In the genomic region with DNA sequence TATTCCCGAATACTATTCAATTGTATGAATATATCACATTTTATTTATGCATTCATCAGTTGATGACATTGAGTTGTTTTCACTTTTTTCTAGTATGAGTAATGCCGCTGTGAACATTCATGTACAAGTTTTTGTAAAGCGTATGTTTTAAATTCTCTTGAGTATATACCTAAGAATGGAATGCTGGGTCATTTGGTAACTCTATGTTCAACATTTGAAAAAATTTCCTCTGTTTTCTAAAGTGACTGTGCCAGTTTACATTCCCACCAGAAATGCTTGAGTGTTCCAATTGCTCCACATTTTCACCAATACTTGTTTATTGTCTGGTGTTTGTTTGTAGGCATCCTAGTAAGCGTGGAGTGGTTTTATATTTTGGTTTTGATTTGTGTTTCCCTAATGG, we compare ENCODE assay signal across 25 cellular contexts.
"Had no signal": no experiment of that assay in that cellular context is flagged by ENCODE, and none has a peak within 500 bp of the region (broad histone marks: within the 10 kb centered on the region; RNA-seq: fewer than 3 reads in every experiment).

No MANE protein-coding gene starts in this region.

- H3K27me3 Mint-ChIP-seq: dendritic cell treated with granulocyte-macrophage colony-stimulating factor and Interleukin-4, amounts not matched to agents 40 ng/mL and 50 ng/mL, for 4 days; naive thymus-derived CD4-positive, alpha-beta T cell; progenitor cell of endocrine pancreas had no signal

- H3K27ac Mint-ChIP-seq: dendritic cell treated with granulocyte-macrophage colony-stimulating factor and Interleukin-4, amounts not matched to agents 40 ng/mL and 50 ng/mL, for 4 days; endodermal cell; naive thymus-derived CD4-positive, alpha-beta T cell; nephron; neural progenitor cell; progenitor cell of endocrine pancreas; stimulated activated effector memory CD8-positive, alpha-beta T cell treated with anti-CD3 and anti-CD28 coated beads, Interleukin-12 subunit alpha, Interleukin-12 subunit beta, amount 100 ng/mL, for 72 hours had no signal

- ATAC-seq: gastrocnemius medialis; left cardiac atrium; left lung; naive thymus-derived CD4-positive, alpha-beta T cell; sciatic nerve; stimulated activated effector memory CD8-positive, alpha-beta T cell treated with anti-CD3 and anti-CD28 coated beads, Interleukin-12 subunit alpha, Interleukin-12 subunit beta, amount 100 ng/mL, for 72 hours; stimulated activated naive CD8-positive, alpha-beta T cell treated with anti-CD3 and anti-CD28 coated beads, Interleukin-15, Interleukin-2, amounts not matched to agents 100 U/mL and 50 U/mL, for 24 hours had no signal

- H3K27me3 ChIP-seq: esophagus muscularis mucosa, gastrocnemius medialis, left lung, neural progenitor cell, testis, tibial artery, upper lobe of left lung had no signal

- H3K36me3 ChIP-seq: esophagus muscularis mucosa, gastrocnemius medialis, left lung, neural progenitor cell, tibial artery, upper lobe of left lung had no signal

- H3K4me1 Mint-ChIP-seq: naive thymus-derived CD4-positive, alpha-beta T cell; nephron; stimulated activated effector memory CD8-positive, alpha-beta T cell treated with anti-CD3 and anti-CD28 coated beads, Interleukin-12 subunit alpha, Interleukin-12 subunit beta, amount 100 ng/mL, for 72 hours had no signal

- H3K4me3 Mint-ChIP-seq: dendritic cell treated with granulocyte-macrophage colony-stimulating factor and Interleukin-4, amounts not matched to agents 40 ng/mL and 50 ng/mL, for 4 days; endodermal cell; naive thymus-derived CD4-positive, alpha-beta T cell; nephron; neural progenitor cell; stimulated activated effector memory CD8-positive, alpha-beta T cell treated with anti-CD3 and anti-CD28 coated beads, Interleukin-12 subunit alpha, Interleukin-12 subunit beta, amount 100 ng/mL, for 72 hours had no signal

- H3K9me3 ChIP-seq: esophagus muscularis mucosa, gastrocnemius medialis, left lung, testis, tibial artery, upper lobe of left lung had no signal

- FAIRE-seq: urothelium cell line had no signal

- H3K4me1 ChIP-seq: esophagus muscularis mucosa, gastrocnemius medialis, left lung, neural progenitor cell, parathyroid adenoma, testis, upper lobe of left lung had no signal

- H3K4me3 ChIP-seq: esophagus muscularis mucosa, gastrocnemius medialis, left lung, neural progenitor cell, testis, tibial artery, upper lobe of left lung had no signal

- H3K27ac ChIP-seq: esophagus muscularis mucosa, gastrocnemius medialis, left lung, neural progenitor cell, parathyroid adenoma, testis, tibial artery, upper lobe of left lung had no signal

- H3K4me2 ChIP-seq: neural progenitor cell had no signal

- H3K9me3 Mint-ChIP-seq: endodermal cell, nephron, neural progenitor cell had no signal

- H3K9ac ChIP-seq: neural progenitor cell, parathyroid adenoma had no signal

- H2AFZ ChIP-seq: neural progenitor cell, parathyroid adenoma had no signal

- H3K79me2 ChIP-seq: parathyroid adenoma had no signal

- H3K36me3 Mint-ChIP-seq: naive thymus-derived CD4-positive, alpha-beta T cell; neural progenitor cell had no signal

- DNase-seq: effector CD8-positive, alpha-beta T cell; endodermal cell; gastrocnemius medialis; head of caudate nucleus; left cardiac atrium; left lung; mesendoderm; midbrain; naive thymus-derived CD4-positive, alpha-beta T cell; stimulated activated CD4-positive, alpha-beta T cell treated with anti-CD3 and anti-CD28 coated beads, Interleukin-2, amount 100 ng/mL, for 24 hours; stimulated activated CD4-positive, alpha-beta T cell treated with anti-CD3 and anti-CD28 coated beads, Interleukin-4, amount 100 ng/mL, for 24 hours; stimulated activated naive CD8-positive, alpha-beta T cell treated with anti-CD3 and anti-CD28 coated beads, Interleukin-15, Interleukin-2, amounts not matched to agents 100 U/mL and 50 U/mL, for 24 hours; substantia nigra; testis; tibial artery; upper lobe of left lung had no signal
